In the genomic region with DNA sequence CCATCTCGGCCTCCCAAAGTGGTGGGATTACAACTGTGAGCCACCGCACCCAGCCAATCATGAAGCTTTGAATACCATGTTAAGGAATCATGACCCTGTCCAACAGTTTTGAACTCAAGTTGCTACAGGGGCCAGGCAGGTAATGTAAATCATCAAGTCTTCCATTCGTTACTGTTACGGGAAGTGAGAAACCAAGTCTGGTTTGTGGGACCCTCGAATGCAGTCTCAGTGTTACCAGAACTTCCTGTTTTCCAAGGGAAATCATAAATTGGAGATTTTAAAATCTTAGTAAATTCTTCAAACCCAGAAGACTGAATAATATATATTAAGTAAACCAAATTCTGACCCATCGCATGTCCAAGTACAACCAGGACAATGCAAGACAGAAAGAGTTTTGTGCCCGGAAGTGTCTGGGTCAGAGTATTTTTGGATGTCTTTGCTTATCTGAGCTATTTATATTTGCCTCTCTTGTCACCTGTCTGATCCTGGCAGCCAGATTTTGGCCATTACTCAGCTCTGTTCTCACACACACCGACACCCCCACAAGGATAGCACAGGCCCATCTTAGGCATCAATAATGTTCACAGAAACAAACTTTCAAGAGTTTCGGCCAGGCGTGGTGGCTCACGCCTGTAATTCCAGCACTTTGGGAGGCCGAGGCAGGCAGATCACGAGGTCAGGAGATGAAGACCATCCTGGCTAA, we compare ENCODE assay signal across 10 cellular contexts. TPM values are rescaled to one million over a fixed set of nuclear protein-coding genes. Genes with fewer than 3 reads are reported as not detected.
DNase-seq lines count a peak whose midpoint lies in the region; ATAC-seq and TF ChIP-seq lines count a peak whose summit lies in the region.
"Had no signal": no experiment of that assay in that cellular context is flagged by ENCODE, and none has a peak within 500 bp of the region (broad histone marks: within the 10 kb centered on the region; RNA-seq: fewer than 3 reads in every experiment).

No MANE protein-coding gene starts in this region.

- POLR2A ChIA-PET in activated CD8-positive, alpha-beta T cell treated with anti-CD3 and anti-CD28 coated beads for 36 hours (lab: Charles Lee): interaction anchor here (1.0 to 9.2 kb wide), 6 partner anchors 8 to 264 kb away, joined by 3 to 137 read pairs (median 34); a partner anchor contains a TSS

- intact Hi-C loops in CD14-positive monocyte (cut with micrococcal nuclease): loop anchor here in 1 of 2 donors (5.0 kb wide), 1 partner anchor 83 kb away; a partner anchor contains a TSS
- intact Hi-C loops in activated CD8-positive, alpha-beta T cell treated with anti-CD3 and anti-CD28 coated beads for 36 hours (cut with micrococcal nuclease): loop anchor here (5.0 kb wide), 2 partner anchors 83 to 263 kb away; a partner anchor contains a TSS

- H3K4me1 Mint-ChIP-seq in CD14-positive monocyte: peaks cover 50% of the 10 kb centered on the region
- H3K4me1 Mint-ChIP-seq in activated CD8-positive, alpha-beta T cell treated with anti-CD3 and anti-CD28 coated beads for 36 hours (ENCODE audit: low read depth): peaks cover 52% of the 10 kb centered on the region
- H3K4me1 Mint-ChIP-seq in memory B cell: peaks cover 38% of the 10 kb centered on the region

- DNase-seq in CD14-positive monocyte (ENCODE audit: low spot score) (no peak), memory B cell (ENCODE audit: low spot score in 2 of 2) (no peak), NCI-H226 (no peak), SIG-M5 treated with dmso at 0.1 percent for 504 hours (lab: John Stamatoyannopoulos, UW; ENCODE audit: unreplicated experiment) (no peak), NCI-H2196 (lab: John Stamatoyannopoulos, UW; ENCODE audit: unreplicated experiment) (no peak)
- DNase-seq in activated CD8-positive, alpha-beta T cell treated with anti-CD3 and anti-CD28 coated beads for 36 hours: no peak
- DNase-seq: IMR-90, trophoblast cell had no signal

- TF ChIP-seq CTCF in CD14-positive monocyte (IDR thresholded peaks at IDR 0.05): no peak
- TF ChIP-seq CTCF in activated CD8-positive, alpha-beta T cell treated with anti-CD3 and anti-CD28 coated beads for 36 hours (IDR thresholded peaks at IDR 0.05): no peak

- H3K4me3 Mint-ChIP-seq in CD14-positive monocyte (no peak overlapping the region), memory B cell (peak overlapping the region; percentile 74)
- H3K4me3 Mint-ChIP-seq in activated CD8-positive, alpha-beta T cell treated with anti-CD3 and anti-CD28 coated beads for 36 hours: peak overlapping the region; percentile 46

- CTCF ChIA-PET in activated CD8-positive, alpha-beta T cell treated with anti-CD3 and anti-CD28 coated beads for 36 hours (lab: Charles Lee): interaction anchor here (0.7 to 1.3 kb wide), 3 partner anchors 9 to 84 kb away, joined by 3 read pairs; a partner anchor contains a TSS

- peak overlapping the region in 5 of 7 donors; percentile 1 to 87 (median 66) for H3K27ac Mint-ChIP-seq in CD14-positive monocyte
- peak overlapping the region; percentile 87 for H3K27ac Mint-ChIP-seq in activated CD8-positive, alpha-beta T cell treated with anti-CD3 and anti-CD28 coated beads for 36 hours
- peak overlapping the region; percentile 96 for H3K27ac Mint-ChIP-seq in memory B cell

- H3K27me3 Mint-ChIP-seq in CD14-positive monocyte (ENCODE audit: low read depth in 3 of 3) (peaks cover 0 to 2% (median 0%) of the 10 kb centered on the region in 3 donors), memory B cell (no peaks in the 10 kb centered on the region)
- no peaks in the 10 kb centered on the region for H3K27me3 Mint-ChIP-seq in activated CD8-positive, alpha-beta T cell treated with anti-CD3 and anti-CD28 coated beads for 36 hours

- H3K9me3 Mint-ChIP-seq in CD14-positive monocyte (no peaks in the 10 kb centered on the region), memory B cell (no peaks in the 10 kb centered on the region)
- H3K9me3 Mint-ChIP-seq in activated CD8-positive, alpha-beta T cell treated with anti-CD3 and anti-CD28 coated beads for 36 hours: no peaks in the 10 kb centered on the region

- peaks cover 2 to 4% of the 10 kb centered on the region in 2 donors for H3K36me3 Mint-ChIP-seq in CD14-positive monocyte
- peaks cover 3% of the 10 kb centered on the region for H3K36me3 Mint-ChIP-seq in activated CD8-positive, alpha-beta T cell treated with anti-CD3 and anti-CD28 coated beads for 36 hours (ENCODE audit: low read depth)
- peaks cover 2% of the 10 kb centered on the region for H3K36me3 Mint-ChIP-seq in memory B cell

- ATAC-seq in GM19351 (IDR thresholded peaks at IDR 0.05; ENCODE audit: unreplicated experiment) (peak; percentile 29), memory B cell (ENCODE audit: low read depth) (no peak), GM21447 (IDR thresholded peaks at IDR 0.05; ENCODE audit: unreplicated experiment) (no peak)
- ATAC-seq in activated CD8-positive, alpha-beta T cell treated with anti-CD3 and anti-CD28 coated beads for 36 hours: no peak

RNA-seq across cellular contexts. Expression of a gene that starts 8.8 kb away (rescaled TPM):
- 100 to 1,000 TPM; 296 to 339 TPM for polyA plus RNA-seq in CD14-positive monocyte
- total RNA-seq in activated CD8-positive, alpha-beta T cell treated with anti-CD3 and anti-CD28 coated beads for 36 hours: 100 to 1,000 TPM; 169 to 170 TPM

RNA-seq across cellular contexts. Expression of a gene that starts 11.9 kb away (rescaled TPM):
- 100 to 1,000 TPM; 113 to 118 TPM for polyA plus RNA-seq in CD14-positive monocyte
- total RNA-seq in activated CD8-positive, alpha-beta T cell treated with anti-CD3 and anti-CD28 coated beads for 36 hours: 100 to 1,000 TPM; 103 to 105 TPM

RNA-seq across cellular contexts. Expression of a gene that starts 14.6 kb away (rescaled TPM):
- polyA plus RNA-seq in CD14-positive monocyte: 1 to 10 TPM; 5.0 to 5.1 TPM
- total RNA-seq in activated CD8-positive, alpha-beta T cell treated with anti-CD3 and anti-CD28 coated beads for 36 hours: 10 to 100 TPM; 26.0 to 27.4 TPM

Comparison
In these comparisons a context has a peak if more than half of its experiments do, and no peak if none do; other contexts are left out.
1. H3K4me3 Mint-ChIP-seq: peak in activated CD8-positive, alpha-beta T cell treated with anti-CD3 and anti-CD28 coated beads for 36 hours (single experiment) and memory B cell (single experiment); none in CD14-positive monocyte (0 of 2).
2. Peak in every context shown above with its lines, with median percentiles within 50 percentile points of each other: H3K27ac Mint-ChIP-seq.